Comparison of ENCODE assay signal across 17 cellular contexts in genomic region chr16:75660321-75660720, GRCh38. TPM values are rescaled to one million over a fixed set of nuclear protein-coding genes. Genes with fewer than 3 reads are reported as not detected.
A peak's percentile ranks its signal among the peaks of the same experiment; 100 is the strongest.
DNase-seq lines count a peak whose midpoint lies in the region; ATAC-seq lines count a peak whose summit lies in the region.
"Had no signal": no experiment of that assay in that cellular context is flagged by ENCODE, and none has a peak within 500 bp of the region (broad histone marks: within the 10 kb centered on the region; RNA-seq: fewer than 3 reads in every experiment).

No MANE protein-coding gene starts in this region.

- peaks cover 2% of the 10 kb centered on the region for H3K36me3 Mint-ChIP-seq in IgD-negative memory B cell

- H3K27ac ChIP-seq in angular gyrus (ENCODE audit: low read depth, low read length) (peak overlapping the region; percentile 71), layer of hippocampus (ENCODE audit: low read depth, low read length) (peak overlapping the region; percentile 60)
- H3K27ac ChIP-seq: BLaER1, KMS-11, PC-9 had no signal

- no peaks in the 10 kb centered on the region for H3K27me3 ChIP-seq in layer of hippocampus (ENCODE audit: control insufficient read depth, insufficient read depth, low read length)
- H3K27me3 ChIP-seq: BLaER1 had no signal

- DNase-seq in putamen (ENCODE audit: low spot score), result peak; percentile 73
- DNase-seq in activated CD4-positive, alpha-beta T cell treated with anti-CD3 and anti-CD28 coated beads, Interleukin-2, amount 50 U/mL, for 1 hour, result no peak
- no peak for DNase-seq in NCI-H69 (lab: John Stamatoyannopoulos, UW)
- DNase-seq: ACHN, MM.1S, NCI-H1105, NCI-H187 treated with DMSO at 0.1 percent for 48 hours, NCI-H446, NCI-H748 treated with DMSO at 0.1 percent for 48 hours, PC-9 had no signal

- ATAC-seq in GM18873 (IDR thresholded peaks at IDR 0.05; ENCODE audit: low FRiP score, unreplicated experiment), result no peak

- peaks cover 2 to 7% (median 3%) of the 10 kb centered on the region in 3 donors for H3K4me1 Mint-ChIP-seq in IgD-negative memory B cell

- H3K27me3 Mint-ChIP-seq in IgD-negative memory B cell, result no peaks in the 10 kb centered on the region

- no peak overlapping the region for H3K4me3 Mint-ChIP-seq in IgD-negative memory B cell

- no peaks in the 10 kb centered on the region for H3K9me3 Mint-ChIP-seq in IgD-negative memory B cell

- peak overlapping the region in 2 of 3 donors; percentile 19 to 31 for H3K27ac Mint-ChIP-seq in IgD-negative memory B cell

RNA-seq across cellular contexts. Expression of gene TERF2IP, which starts 12.7 kb away (rescaled TPM):
- 128 TPM for polyA plus RNA-seq in IgD-negative memory B cell

RNA-seq across cellular contexts. Expression of gene KARS1, which starts 12.9 kb away (rescaled TPM):
- 184 TPM for polyA plus RNA-seq in IgD-negative memory B cell

RNA-seq across cellular contexts. Expression of gene CPHXL2, which starts 16.5 kb away (rescaled TPM):
- polyA plus RNA-seq in IgD-negative memory B cell, result 0.18 TPM
- polyA plus RNA-seq: H1 had no signal

RNA-seq across cellular contexts. Expression of gene ADAT1, which starts 37.2 kb away (rescaled TPM):
- 39.3 TPM for polyA plus RNA-seq in IgD-negative memory B cell

RNA-seq across cellular contexts. Expression of gene DUXB, which starts 40.9 kb away (rescaled TPM):
- polyA plus RNA-seq in IgD-negative memory B cell, result not detected
- polyA plus RNA-seq: H1 had no signal
